Comparison of ENCODE assay signal across 4 cellular contexts in the genomic region with DNA sequence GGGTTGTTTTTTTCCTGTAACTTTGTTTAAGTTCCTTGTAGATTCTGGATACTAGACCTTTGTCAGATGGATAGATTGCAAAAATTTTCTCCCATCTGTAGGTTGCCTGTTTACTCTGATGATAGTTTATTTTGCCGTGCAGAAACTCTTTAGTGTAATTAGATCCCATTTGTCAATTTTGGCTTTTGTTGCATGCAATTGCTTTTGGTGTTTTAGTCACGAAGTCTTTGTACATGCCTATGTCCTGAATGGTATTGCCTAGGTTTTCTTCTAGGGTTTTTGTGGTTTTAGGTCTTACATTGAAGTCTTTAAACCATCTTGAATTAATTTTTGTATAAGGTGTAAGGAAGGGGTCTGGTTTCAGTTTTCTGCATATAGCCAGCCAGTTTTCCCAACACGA. TPM values are rescaled to one million over a fixed set of nuclear protein-coding genes. Genes with fewer than 3 reads are reported as not detected.
"Had no signal": no experiment of that assay in that cellular context is flagged by ENCODE, and none has a peak within 500 bp of the region (broad histone marks: within the 10 kb centered on the region; RNA-seq: fewer than 3 reads in every experiment).

No MANE protein-coding gene starts in this region.

RNA-seq across cellular contexts. Expression of a gene that starts 27.7 kb away (rescaled TPM):
- total RNA-seq: H7, HepG2, HT1080 had no signal
- polyA plus RNA-seq: K562 had no signal
